6 cellular contexts compared by ENCODE assay signal in genomic region chr15:74596736-74597135, GRCh38. TPM values are rescaled to one million over a fixed set of nuclear protein-coding genes. Genes with fewer than 3 reads are reported as not detected.
A peak's percentile ranks its signal among the peaks of the same experiment; 100 is the strongest.
DNase-seq lines count a peak whose midpoint lies in the region; ATAC-seq, FAIRE-seq and TF ChIP-seq lines count a peak whose summit lies in the region.
"Not testable (repeated sequence)": the region's sequence is repeated elsewhere in the genome, so short reads cannot be mapped to it uniquely, and the experiment has no call there.

No MANE protein-coding gene starts in this region.

- not testable (repeated sequence) for DNase-seq in activated CD8-positive, alpha-beta T cell treated with anti-CD3 and anti-CD28 coated beads, Interleukin-2, amount 10 ng/mL, durations not matched to agents 7 days and 5 days; K562 (ENCODE audit: extremely low read depth in 1 of 4, low spot score in 3 of 4); nephron progenitor cell

- not testable (repeated sequence) for H3K36me3 ChIP-seq in K562 (ENCODE audit: control insufficient read depth, insufficient read depth, low read length)

- H3K27me3 ChIP-seq in K562 (ENCODE audit: control insufficient read depth in 2 of 2, insufficient read depth in 2 of 2, low read length in 2 of 2): not testable (repeated sequence)

- H3K9me3 Mint-ChIP-seq in T-helper 1 cell treated with Interleukin-12 subunit alpha and Interleukin-12 subunit beta and Interleukin-4 antibody, amounts not matched to agents 30 μg/mL and 1 μg/mL, for 36 hours; activated CD8-positive, alpha-beta T cell treated with anti-CD3 and anti-CD28 coated beads, Interleukin-2, amount 10 ng/mL, durations not matched to agents 7 days and 5 days (ENCODE audit: insufficient read depth); nephron progenitor cell; stimulated activated naive CD8-positive, alpha-beta T cell treated with anti-CD3 and anti-CD28 coated beads, Interleukin-15, Interleukin-2, amounts not matched to agents 100 ng/mL and 50 ng/mL, for 24 hours: not testable (repeated sequence)

- 0 out of 2 replicates have a peak overlapping the region, but pooled peaks have one; percentile 95 for H3K27ac ChIP-seq in C4-2B
- not testable (repeated sequence) for H3K27ac ChIP-seq in K562 (ENCODE audit: extremely low read depth, low read depth, low read length)

- not testable (repeated sequence) for H3K4me3 ChIP-seq in K562

- not testable (repeated sequence) for H4K20me1 ChIP-seq in K562 (replicated peaks; ENCODE audit: control insufficient read depth, insufficient read depth, low read length)

- H2AFZ ChIP-seq in K562 (ENCODE audit: low read depth, low read length): not testable (repeated sequence)

- peaks cover 17% of the 10 kb centered on the region for H3K79me2 ChIP-seq in K562 (ENCODE audit: control insufficient read depth, insufficient read depth, low read length)

- not testable (repeated sequence) for H3K27me3 Mint-ChIP-seq in T-helper 1 cell treated with Interleukin-12 subunit alpha and Interleukin-12 subunit beta and Interleukin-4 antibody, amounts not matched to agents 30 μg/mL and 1 μg/mL, for 36 hours (ENCODE audit: low read depth); activated CD8-positive, alpha-beta T cell treated with anti-CD3 and anti-CD28 coated beads, Interleukin-2, amount 10 ng/mL, durations not matched to agents 7 days and 5 days (ENCODE audit: low read depth); nephron progenitor cell (ENCODE audit: low read depth, poor library complexity); stimulated activated naive CD8-positive, alpha-beta T cell treated with anti-CD3 and anti-CD28 coated beads, Interleukin-15, Interleukin-2, amounts not matched to agents 100 ng/mL and 50 ng/mL, for 24 hours

- FAIRE-seq in K562 (lab: Jason Lieb, UNC): not testable (repeated sequence)

- not testable (repeated sequence) for H3K4me3 Mint-ChIP-seq in T-helper 1 cell treated with Interleukin-12 subunit alpha and Interleukin-12 subunit beta and Interleukin-4 antibody, amounts not matched to agents 30 μg/mL and 1 μg/mL, for 36 hours; activated CD8-positive, alpha-beta T cell treated with anti-CD3 and anti-CD28 coated beads, Interleukin-2, amount 10 ng/mL, durations not matched to agents 7 days and 5 days; nephron progenitor cell; stimulated activated naive CD8-positive, alpha-beta T cell treated with anti-CD3 and anti-CD28 coated beads, Interleukin-15, Interleukin-2, amounts not matched to agents 100 ng/mL and 50 ng/mL, for 24 hours

- intact Hi-C loops in K562 (cut with micrococcal nuclease): loop anchor here (5.0 kb wide), 1 partner anchor 49 kb away; no protein-coding TSS in a partner anchor

- H3K9me3 ChIP-seq in K562 (replicated peaks; ENCODE audit: control insufficient read depth, insufficient read depth, low read depth, low read length): not testable (repeated sequence)

- H3K4me1 Mint-ChIP-seq in T-helper 1 cell treated with Interleukin-12 subunit alpha and Interleukin-12 subunit beta and Interleukin-4 antibody, amounts not matched to agents 30 μg/mL and 1 μg/mL, for 36 hours (ENCODE audit: low read depth): peaks cover 20% of the 10 kb centered on the region
- H3K4me1 Mint-ChIP-seq in activated CD8-positive, alpha-beta T cell treated with anti-CD3 and anti-CD28 coated beads, Interleukin-2, amount 10 ng/mL, durations not matched to agents 7 days and 5 days (ENCODE audit: low read depth): peaks cover 23% of the 10 kb centered on the region
- H3K4me1 Mint-ChIP-seq in nephron progenitor cell: peaks cover 39% of the 10 kb centered on the region
- H3K4me1 Mint-ChIP-seq in stimulated activated naive CD8-positive, alpha-beta T cell treated with anti-CD3 and anti-CD28 coated beads, Interleukin-15, Interleukin-2, amounts not matched to agents 100 ng/mL and 50 ng/mL, for 24 hours (ENCODE audit: low read depth): peaks cover 21% of the 10 kb centered on the region

- in situ Hi-C loops in K562 (cut with MboI): not testable (repeated sequence)

- 73% methylated on average over 6 of the region's 11 CpGs for WGBS in K562 (ENCODE audit: insufficient coverage, low coverage, missing lambda C conversion rate)

- peaks cover 11 to 31% of the 10 kb centered on the region in 2 experiments; a peak in 4 of 5 replicates for H3K4me1 ChIP-seq in K562 (replicated peaks in 1 of 2; ENCODE audit: control insufficient read depth in 2 of 2, insufficient read depth in 2 of 2, low read length in 2 of 2)

- CTCF ChIA-PET in activated CD8-positive, alpha-beta T cell treated with anti-CD3 and anti-CD28 coated beads, Interleukin-2, amount 10 ng/mL, durations not matched to agents 7 days and 5 days (lab: Charles Lee); K562 (lab: Yijun Ruan, JAX; ENCODE audit: low intra/inter-chr PET ratio): not testable (repeated sequence)

- not testable (repeated sequence) for TF ChIP-seq RAD21 in K562 (CRISPR knock-in tag; conservative IDR thresholded peaks at IDR 0.05 in 1 of 2, IDR thresholded peaks at IDR 0.05 in 1 of 2)

- POLR2A ChIA-PET in activated CD8-positive, alpha-beta T cell treated with anti-CD3 and anti-CD28 coated beads, Interleukin-2, amount 10 ng/mL, durations not matched to agents 7 days and 5 days (lab: Charles Lee): not testable (repeated sequence)
- POLR2A ChIA-PET in K562 (lab: Yijun Ruan, JAX): interaction anchor here (8.4 kb wide), 1 partner anchor 17 kb away, joined by 111 read pairs; the partner anchor contains the start of gene CLK3

- not testable (repeated sequence) for BruUV-seq in K562 (replicated peaks; lab: Mats Ljungman, UMichigan)

- not testable (repeated sequence) for ATAC-seq in activated CD8-positive, alpha-beta T cell treated with anti-CD3 and anti-CD28 coated beads, Interleukin-2, amount 10 ng/mL, durations not matched to agents 7 days and 5 days; K562

- not testable (repeated sequence) for TF ChIP-seq POLR2A in K562 (conservative IDR thresholded peaks at IDR 0.05)

- H3K4me2 ChIP-seq in K562 (ENCODE audit: insufficient read depth, low read length): not testable (repeated sequence)

- not testable (repeated sequence) for TF ChIP-seq EP300 in K562 (IDR thresholded peaks at IDR 0.05; ENCODE audit: low read length)

- peak overlapping the region; percentile 42 for H3K27ac Mint-ChIP-seq in T-helper 1 cell treated with Interleukin-12 subunit alpha and Interleukin-12 subunit beta and Interleukin-4 antibody, amounts not matched to agents 30 μg/mL and 1 μg/mL, for 36 hours
- H3K27ac Mint-ChIP-seq in activated CD8-positive, alpha-beta T cell treated with anti-CD3 and anti-CD28 coated beads, Interleukin-2, amount 10 ng/mL, durations not matched to agents 7 days and 5 days: peak overlapping the region; percentile 43
- peak overlapping the region; percentile 91 for H3K27ac Mint-ChIP-seq in nephron progenitor cell
- H3K27ac Mint-ChIP-seq in stimulated activated naive CD8-positive, alpha-beta T cell treated with anti-CD3 and anti-CD28 coated beads, Interleukin-15, Interleukin-2, amounts not matched to agents 100 ng/mL and 50 ng/mL, for 24 hours: peak overlapping the region; percentile 40

- H3K9me1 ChIP-seq in K562 (ENCODE audit: control insufficient read depth, insufficient read depth, low read length): not testable (repeated sequence)

- not testable (repeated sequence) for TF ChIP-seq CTCF in C4-2B (conservative IDR thresholded peaks at IDR 0.05); K562 (IDR thresholded peaks at IDR 0.05 in 2 of 3, conservative IDR thresholded peaks at IDR 0.05 in 1 of 3; ENCODE audit: insufficient read depth in 2 of 3, low read depth in 1 of 3, low read length in 3 of 3); nephron progenitor cell (IDR thresholded peaks at IDR 0.05)

- not testable (repeated sequence) for H3K9ac ChIP-seq in K562 (ENCODE audit: insufficient read depth in 1 of 2, low read depth in 2 of 2, low read length in 2 of 2)

- peaks cover 29% of the 10 kb centered on the region for H3K36me3 Mint-ChIP-seq in T-helper 1 cell treated with Interleukin-12 subunit alpha and Interleukin-12 subunit beta and Interleukin-4 antibody, amounts not matched to agents 30 μg/mL and 1 μg/mL, for 36 hours (ENCODE audit: low read depth)
- H3K36me3 Mint-ChIP-seq in activated CD8-positive, alpha-beta T cell treated with anti-CD3 and anti-CD28 coated beads, Interleukin-2, amount 10 ng/mL, durations not matched to agents 7 days and 5 days (ENCODE audit: low read depth): peaks cover 46% of the 10 kb centered on the region
- peaks cover 55% of the 10 kb centered on the region for H3K36me3 Mint-ChIP-seq in nephron progenitor cell (ENCODE audit: low read depth)
- peaks cover 34% of the 10 kb centered on the region for H3K36me3 Mint-ChIP-seq in stimulated activated naive CD8-positive, alpha-beta T cell treated with anti-CD3 and anti-CD28 coated beads, Interleukin-15, Interleukin-2, amounts not matched to agents 100 ng/mL and 50 ng/mL, for 24 hours (ENCODE audit: low read depth)

RNA-seq across cellular contexts. Expression of gene CLK3, which starts 18.9 kb away (rescaled TPM):
- total RNA-seq in activated CD8-positive, alpha-beta T cell treated with anti-CD3 and anti-CD28 coated beads, Interleukin-2, amount 10 ng/mL, durations not matched to agents 7 days and 5 days: 100 to 1,000 TPM; 125 to 128 TPM
- total RNA-seq in K562 (2011; cell fraction: chromatin; rRNA removed; ENCODE audit: low replicate concordance): 131 and 268 TPM in 2 replicates
- 179 and 197 TPM in 2 replicates for total RNA-seq in K562 (2011; cell fraction: nucleolus; rRNA removed)
- 114 and 129 TPM in 2 replicates for total RNA-seq in K562 (2011; cell fraction: nucleoplasm; rRNA removed)
- total RNA-seq in K562 (2014; rRNA removed) (47.4 and 78.1 TPM in 2 replicates), K562 (2014; rRNA removed; fragmentation: Illumina TruSeq; extraction: Trizol) (23.1 and 32.5 TPM in 2 replicates), K562 (2015; rRNA removed; fragmentation: Illumina TruSeq; extraction: Trizol) (50.5 and 51.7 TPM in 2 replicates), K562 (2021) (54.8 and 55.1 TPM in 2 replicates)
- polyA plus RNA-seq in K562 (2011; rRNA removed) (63.9 and 109 TPM in 2 replicates), K562 (2014; fragmentation: Illumina TruSeq; extraction: Trizol) (78.5 and 95.2 TPM in 2 replicates), K562 (2014; fragmentation: Nextera tagmentation; extraction: Ambion mirVana) (1 to 10 TPM; 1.2 to 6.9 TPM), K562 (2014; rRNA removed) (50.0 and 53.7 TPM in 2 replicates)
- 79.8 and 80.4 TPM in 2 replicates for polyA plus RNA-seq in K562 (2011; cell fraction: cytosol; rRNA removed)
- polyA plus RNA-seq in K562 (2011; cell fraction: nucleus; rRNA removed): 310 and 355 TPM in 2 replicates
- 59.3 and 60.5 TPM in 2 replicates for polyA plus RNA-seq in K562 (2012)
- 62.7 and 70.3 TPM in 2 replicates for polyA minus RNA-seq in K562 (2011; rRNA and poly(A)+ RNA removed)
- 42.5 and 45.8 TPM in 2 replicates for polyA minus RNA-seq in K562 (2011; cell fraction: cytosol; rRNA and poly(A)+ RNA removed)
- 134 and 165 TPM in 2 replicates for polyA minus RNA-seq in K562 (2011; cell fraction: nucleus; rRNA and poly(A)+ RNA removed)

RNA-seq across cellular contexts. Expression of gene ARID3B, which starts 55.7 kb away (rescaled TPM):
- total RNA-seq in activated CD8-positive, alpha-beta T cell treated with anti-CD3 and anti-CD28 coated beads, Interleukin-2, amount 10 ng/mL, durations not matched to agents 7 days and 5 days: 10 to 100 TPM; 39.8 to 40.1 TPM
- 31.5 and 48.3 TPM in 2 replicates for total RNA-seq in K562 (2011; cell fraction: chromatin; rRNA removed; ENCODE audit: low replicate concordance)
- total RNA-seq in K562 (2011; cell fraction: nucleolus; rRNA removed): 22.4 and 26.3 TPM in 2 replicates
- 29.0 and 39.5 TPM in 2 replicates for total RNA-seq in K562 (2011; cell fraction: nucleoplasm; rRNA removed)
- total RNA-seq in K562 (2014; rRNA removed): 7.1 and 10.9 TPM in 2 replicates
- total RNA-seq in K562 (2014; rRNA removed; fragmentation: Illumina TruSeq; extraction: Trizol): 4.4 and 4.8 TPM in 2 replicates
- total RNA-seq in K562 (2015; rRNA removed; fragmentation: Illumina TruSeq; extraction: Trizol): 6.0 and 6.1 TPM in 2 replicates
- total RNA-seq in K562 (2021): 14.8 and 15.0 TPM in 2 replicates
- 11.8 and 16.4 TPM in 2 replicates for polyA plus RNA-seq in K562 (2011; rRNA removed)
- 14.6 and 18.3 TPM in 2 replicates for polyA plus RNA-seq in K562 (2011; cell fraction: cytosol; rRNA removed)
- polyA plus RNA-seq in K562 (2011; cell fraction: nucleus; rRNA removed): 19.7 and 26.1 TPM in 2 replicates
- polyA plus RNA-seq in K562 (2012): 11.3 and 18.8 TPM in 2 replicates
- 12.4 and 14.8 TPM in 2 replicates for polyA plus RNA-seq in K562 (2014; fragmentation: Illumina TruSeq; extraction: Trizol)
- polyA plus RNA-seq in K562 (2014; fragmentation: Nextera tagmentation; extraction: Ambion mirVana): under 1 TPM; 0.32 to 0.74 TPM
- polyA plus RNA-seq in K562 (2014; rRNA removed): 14.1 and 15.1 TPM in 2 replicates
- 10.7 and 11.3 TPM in 2 replicates for polyA minus RNA-seq in K562 (2011; rRNA and poly(A)+ RNA removed)
- 11.5 and 11.8 TPM in 2 replicates for polyA minus RNA-seq in K562 (2011; cell fraction: cytosol; rRNA and poly(A)+ RNA removed)
- polyA minus RNA-seq in K562 (2011; cell fraction: nucleus; rRNA and poly(A)+ RNA removed): 10.5 and 11.4 TPM in 2 replicates

Comparison
In these comparisons a context has a peak if more than half of its experiments do, and no peak if none do; other contexts are left out.
1. H3K27ac Mint-ChIP-seq: peak in every context shown above with its lines; median percentile 91 in nephron progenitor cell; 43 in activated CD8-positive, alpha-beta T cell treated with anti-CD3 and anti-CD28 coated beads, Interleukin-2, amount 10 ng/mL, durations not matched to agents 7 days and 5 days; 42 in T-helper 1 cell treated with Interleukin-12 subunit alpha and Interleukin-12 subunit beta and Interleukin-4 antibody, amounts not matched to agents 30 μg/mL and 1 μg/mL, for 36 hours; 40 in stimulated activated naive CD8-positive, alpha-beta T cell treated with anti-CD3 and anti-CD28 coated beads, Interleukin-15, Interleukin-2, amounts not matched to agents 100 ng/mL and 50 ng/mL, for 24 hours.